In the genomic region with DNA sequence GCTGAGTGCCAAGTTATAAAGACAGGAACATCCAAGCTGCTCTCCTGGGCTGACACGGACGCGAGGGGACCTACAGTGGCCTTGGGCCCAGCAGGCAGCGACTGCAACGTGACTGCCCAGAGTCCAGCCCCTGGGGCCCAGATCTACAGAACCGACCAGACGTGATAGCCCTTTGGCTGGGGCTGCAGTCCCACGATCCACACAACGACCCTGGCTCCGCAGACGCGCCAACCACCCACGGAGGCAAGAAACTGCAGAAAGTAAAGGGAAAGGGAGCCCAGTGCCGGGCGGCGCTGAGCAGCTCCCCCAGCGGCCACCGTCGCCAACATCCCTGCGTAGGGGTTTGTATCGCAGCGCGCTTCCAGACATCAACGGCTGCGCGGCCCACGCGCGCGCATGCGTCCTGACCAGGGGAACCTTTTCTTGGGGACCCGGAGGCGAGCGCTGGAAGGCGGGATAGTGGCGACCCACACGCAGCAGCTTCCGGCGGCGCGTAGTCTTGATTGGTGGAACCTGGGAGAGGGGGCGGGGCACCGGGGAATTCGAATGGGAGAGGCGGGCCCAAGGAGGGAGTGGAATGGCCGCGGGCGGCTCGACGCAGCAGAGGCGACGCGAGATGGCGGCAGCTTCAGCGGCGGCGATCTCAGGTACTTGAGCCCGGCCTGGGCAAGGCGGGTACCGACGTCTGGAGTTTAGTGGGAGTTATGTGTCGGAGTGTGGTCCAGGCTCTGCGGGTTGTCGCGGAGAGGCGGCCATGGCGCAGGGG, we compare ENCODE assay signal across 1 cellular context.
TF ChIP-seq lines count a peak whose summit lies in the region.

KIF22 (plus strand) TSS at position 569 of the 766 bp plus-strand sequence; CDS start at position 578, 9 bp downstream.

TF ChIP-seq in GM23338, 12 proteins besides CTCF, POLR2A, EP300 and RAD21:
- TF ChIP-seq CREB1 (CRISPR knock-in tag; IDR thresholded peaks at IDR 0.05; ENCODE audit: low read depth) (peak; percentile 74), JUNB (IDR thresholded peaks at IDR 0.05; ENCODE audit: unreplicated experiment) (no peak), ZNF331 (CRISPR knock-in tag; IDR thresholded peaks at IDR 0.05; ENCODE audit: low read depth) (no peak), POLR2AphosphoS5 (IDR thresholded peaks at IDR 0.05; ENCODE audit: low read depth) (peak; percentile 93), NANOG (IDR thresholded peaks at IDR 0.05; ENCODE audit: borderline replicate concordance) (no peak), STAT1 (IDR thresholded peaks at IDR 0.05; ENCODE audit: unreplicated experiment) (no peak)
- TF ChIP-seq, protein P1, sequence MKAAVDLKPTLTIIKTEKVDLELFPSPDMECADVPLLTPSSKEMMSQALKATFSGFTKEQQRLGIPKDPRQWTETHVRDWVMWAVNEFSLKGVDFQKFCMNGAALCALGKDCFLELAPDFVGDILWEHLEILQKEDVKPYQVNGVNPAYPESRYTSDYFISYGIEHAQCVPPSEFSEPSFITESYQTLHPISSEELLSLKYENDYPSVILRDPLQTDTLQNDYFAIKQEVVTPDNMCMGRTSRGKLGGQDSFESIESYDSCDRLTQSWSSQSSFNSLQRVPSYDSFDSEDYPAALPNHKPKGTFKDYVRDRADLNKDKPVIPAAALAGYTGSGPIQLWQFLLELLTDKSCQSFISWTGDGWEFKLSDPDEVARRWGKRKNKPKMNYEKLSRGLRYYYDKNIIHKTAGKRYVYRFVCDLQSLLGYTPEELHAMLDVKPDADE (IDR thresholded peaks at IDR 0.05), result peak; percentile 53; the same call in 1 of the 2 replicates
